21 cellular contexts compared by ENCODE assay signal in genomic region chr1:2444138-2444591, GRCh38. TPM values are rescaled to one million over a fixed set of nuclear protein-coding genes. Genes with fewer than 3 reads are reported as not detected.
A peak's percentile ranks its signal among the peaks of the same experiment; 100 is the strongest.
DNase-seq lines count a peak whose midpoint lies in the region; ATAC-seq and TF ChIP-seq lines count a peak whose summit lies in the region.
"Had no signal": no experiment of that assay in that cellular context is flagged by ENCODE, and none has a peak within 500 bp of the region (broad histone marks: within the 10 kb centered on the region; RNA-seq: fewer than 3 reads in every experiment).

No MANE protein-coding gene starts in this region.

- no peak overlapping the region for H3K9ac ChIP-seq in neural progenitor cell
- H3K9ac ChIP-seq: KMS-11 had no signal

- peaks cover 7% of the 10 kb centered on the region for H3K4me1 ChIP-seq in ACC112 (ENCODE audit: control insufficient read depth, insufficient read depth, low read length, unreplicated experiment)
- H3K4me1 ChIP-seq in Panc1 (ENCODE audit: control insufficient read depth, insufficient read depth, low read length) = peaks cover 65% of the 10 kb centered on the region
- H3K4me1 ChIP-seq in neural progenitor cell = peaks cover 55% of the 10 kb centered on the region
- H3K4me1 ChIP-seq in stomach = peaks cover 0 to 12% (median 7%) of the 10 kb centered on the region in 4 donors

- no peak overlapping the region for H3K27ac Mint-ChIP-seq in chondrocyte (ENCODE audit: unreplicated experiment)
- H3K27ac Mint-ChIP-seq in neural progenitor cell = no peak overlapping the region
- H3K27ac Mint-ChIP-seq: activated CD4-positive, alpha-beta T cell treated with anti-CD3 and anti-CD28 coated beads for 36 hours; H9 had no signal

- DNase-seq in Panc1 (ENCODE audit: low read depth, low spot score) (no peak), chondrocyte (ENCODE audit: low spot score) (no peak), neural progenitor cell (ENCODE audit: low spot score) (no peak), mesenteric fat pad (ENCODE audit: low spot score) (no peak), NCI-H1105 (lab: John Stamatoyannopoulos, UW) (no peak), stomach (no peak)
- DNase-seq: ACHN; activated T-cell treated with anti-CD3 and anti-CD28 coated beads for 4 hours; COR-L47; effector memory CD4-positive, alpha-beta T cell; heart left ventricle; NCI-H1436 treated with DMSO at 0.1 percent for 48 hours; NCI-H446 treated with DMSO at 0.1 percent for 48 hours; occipital lobe had no signal

- peak overlapping the region; percentile 43; the same call in 1 of the 2 replicates for H3K4me3 ChIP-seq in ACC112 (ENCODE audit: low read depth, low read length)
- H3K4me3 ChIP-seq in Panc1 (ENCODE audit: low read depth in 2 of 2, low read length in 2 of 2) = peak overlapping the region; percentile 46 to 73
- H3K4me3 ChIP-seq in neural progenitor cell = peak overlapping the region; percentile 43
- H3K4me3 ChIP-seq in stomach = no peak overlapping the region
- H3K4me3 ChIP-seq: heart left ventricle, upper lobe of left lung had no signal

- TF ChIP-seq CTCF in Panc1 (IDR thresholded peaks at IDR 0.05) (no peak; the same call in 1 of the 2 replicates), chondrocyte (IDR thresholded peaks at IDR 0.05) (peak; percentile 24), neural progenitor cell (IDR thresholded peaks at IDR 0.05) (no peak), stomach (IDR thresholded peaks at IDR 0.05) (no peak)

- POLR2A ChIA-PET in Panc1 (lab: Charles Lee) = no interaction called here

- H4K20me1 ChIP-seq in neural progenitor cell (ENCODE audit: low read depth) = no peaks in the 10 kb centered on the region

- WGBS in stomach, 5 donors = 31 to 80% (median 42%) methylated on average over 1 to 27 of the region's 27 CpGs

- CTCF ChIA-PET in Panc1 (lab: Charles Lee) = no interaction called here

- BruUV-seq in Panc1 (replicated peaks; lab: Mats Ljungman, UMichigan) = no TSS peak

- no peaks in the 10 kb centered on the region for H3K79me2 ChIP-seq in ACC112 (ENCODE audit: control insufficient read depth, insufficient read depth, low read length, unreplicated experiment)
- H3K79me2 ChIP-seq in neural progenitor cell (ENCODE audit: low read depth) = no peaks in the 10 kb centered on the region

- H3K27ac ChIP-seq in ACC112 (ENCODE audit: low read depth, low read length) = no peak overlapping the region
- H3K27ac ChIP-seq in Panc1 (ENCODE audit: low read length) = peak overlapping the region; percentile 96
- no peak overlapping the region for H3K27ac ChIP-seq in neural progenitor cell
- no peak overlapping the region for H3K27ac ChIP-seq in stomach
- H3K27ac ChIP-seq: heart left ventricle, KMS-11, upper lobe of left lung had no signal

- intact Hi-C loops in Panc1 (cut with micrococcal nuclease; ENCODE audit: unreplicated experiment) (no loop called here), stomach (cut with DNase I; ENCODE audit: low total_unique reads) (no loop called here)

- H3K4me1 Mint-ChIP-seq in chondrocyte (ENCODE audit: low read depth) = peaks cover 23% of the 10 kb centered on the region
- H3K4me1 Mint-ChIP-seq in neural progenitor cell = peaks cover 31% of the 10 kb centered on the region
- H3K4me1 Mint-ChIP-seq: activated CD4-positive, alpha-beta T cell treated with anti-CD3 and anti-CD28 coated beads for 36 hours had no signal

- H3K4me3 Mint-ChIP-seq in chondrocyte (ENCODE audit: unreplicated experiment) (no peak overlapping the region), neural progenitor cell (peak overlapping the region; percentile 18)
- H3K4me3 Mint-ChIP-seq: activated CD4-positive, alpha-beta T cell treated with anti-CD3 and anti-CD28 coated beads for 36 hours had no signal

- H3K27me3 ChIP-seq in ACC112 (ENCODE audit: insufficient read depth, low read length) (peaks cover 26% of the 10 kb centered on the region), Panc1 (ENCODE audit: control insufficient read depth, insufficient read depth, low read length) (no peaks in the 10 kb centered on the region), neural progenitor cell (peaks cover 42% of the 10 kb centered on the region), stomach (peaks cover 13 to 100% (median 45%) of the 10 kb centered on the region in 3 donors)

- H3K4me2 ChIP-seq in neural progenitor cell = peak overlapping the region; percentile 77
- H3K4me2 ChIP-seq: KMS-11 had no signal

- H3F3A ChIP-seq in neural progenitor cell (ENCODE audit: low read depth) = peaks cover 29% of the 10 kb centered on the region

- H3K9me3 ChIP-seq in Panc1 (ENCODE audit: control insufficient read depth, insufficient read depth, low read depth, low read length) (no peaks in the 10 kb centered on the region), neural progenitor cell (ENCODE audit: low read depth) (no peaks in the 10 kb centered on the region), stomach (no peaks in the 10 kb centered on the region)
- H3K9me3 ChIP-seq: heart left ventricle, upper lobe of left lung had no signal

- H3K27me3 Mint-ChIP-seq in chondrocyte (ENCODE audit: low read depth) (no peaks in the 10 kb centered on the region), neural progenitor cell (ENCODE audit: insufficient read depth, low read depth) (peaks cover 19% of the 10 kb centered on the region)

- no peak for TF ChIP-seq POLR2A in stomach (IDR thresholded peaks at IDR 0.05)

- ATAC-seq in Panc1 (peak; percentile 2; the same call in 1 of the 2 replicates), HG02610 (IDR thresholded peaks at IDR 0.05; ENCODE audit: unreplicated experiment) (no peak)
- ATAC-seq: heart left ventricle had no signal

- H3K36me3 ChIP-seq in ACC112 (ENCODE audit: insufficient read depth, low read length) (no peaks in the 10 kb centered on the region), Panc1 (ENCODE audit: control insufficient read depth, insufficient read depth, low read length) (no peaks in the 10 kb centered on the region), neural progenitor cell (no peaks in the 10 kb centered on the region), stomach (no peaks in the 10 kb centered on the region)
- H3K36me3 ChIP-seq: heart left ventricle, upper lobe of left lung had no signal

- H3K36me3 Mint-ChIP-seq in chondrocyte (ENCODE audit: low read depth) (no peaks in the 10 kb centered on the region), neural progenitor cell (no peaks in the 10 kb centered on the region)

- in situ Hi-C loops in Panc1 (cut with HindIII; ENCODE audit: low pct_unique_long_range_greater_than_20kb, low sequenced_read_pairs) = no loop called here

- no peak for TF ChIP-seq EP300 in stomach (IDR thresholded peaks at IDR 0.05)

- no peaks in the 10 kb centered on the region for H3K9me3 Mint-ChIP-seq in chondrocyte (ENCODE audit: low read depth)
- no peaks in the 10 kb centered on the region for H3K9me3 Mint-ChIP-seq in neural progenitor cell
- H3K9me3 Mint-ChIP-seq: H9 had no signal

- H2AFZ ChIP-seq in ACC112 (ENCODE audit: low read length, unreplicated experiment) (no peak overlapping the region), neural progenitor cell (replicated peaks) (peak overlapping the region; percentile 42)

RNA-seq across cellular contexts. Expression of gene PEX10, which starts 31.8 kb away (rescaled TPM):
- 49.8 TPM for total RNA-seq in Panc1 (2021; ENCODE audit: unreplicated experiment)
- 69.0 TPM for polyA plus RNA-seq in Panc1 (2012; ENCODE audit: insufficient read length)
- total RNA-seq in chondrocyte = 20.6 to 33.0 TPM (median 23.4 TPM) in 3 replicates
- 15.1 and 39.3 TPM in 2 replicates for total RNA-seq in neural progenitor cell (ENCODE audit: low replicate concordance)
- 23.9 TPM for total RNA-seq in mesenteric fat pad
- 10 to 100 TPM in 3 of 5 donors, 1 to 10 TPM in 1, under 1 TPM in 1; 0.87 to 27.2 (median 17.6) TPM for total RNA-seq in stomach
- 10 to 100 TPM; 14.8 to 16.5 (median 15.0) TPM for polyA plus RNA-seq in stomach

RNA-seq across cellular contexts. Expression of gene PLCH2, which starts 31.9 kb away (rescaled TPM):
- total RNA-seq in Panc1 (2021; ENCODE audit: unreplicated experiment) (41.2 TPM), chondrocyte (2.4 to 3.4 TPM (median 3.2 TPM) in 3 replicates), neural progenitor cell (ENCODE audit: low replicate concordance) (0.54 and 2.0 TPM in 2 replicates), mesenteric fat pad (0.55 TPM), stomach (1 to 10 TPM in 2 of 5 donors, under 1 TPM in 1, not detected in 2; 0.55 to 4.5 (median 1.3) TPM)
- 69.7 TPM for polyA plus RNA-seq in Panc1 (2012; ENCODE audit: insufficient read length)
- polyA plus RNA-seq in stomach = 10 to 100 TPM in 1 of 3 donors, under 1 TPM in 2; 0.75 to 24.9 (median 0.76) TPM
- total RNA-seq: SK-MEL-5 had no signal

RNA-seq across cellular contexts. Expression of gene RER1, which starts 52.5 kb away (rescaled TPM):
- total RNA-seq in Panc1 (2021; ENCODE audit: unreplicated experiment) (235 TPM), chondrocyte (158 to 177 TPM (median 175 TPM) in 3 replicates), neural progenitor cell (ENCODE audit: low replicate concordance) (39.1 and 42.5 TPM in 2 replicates), mesenteric fat pad (157 TPM), stomach (10 to 100 TPM; 58.2 to 73.6 (median 69.6) TPM)
- polyA plus RNA-seq in Panc1 (2012; ENCODE audit: insufficient read length) = 207 TPM
- 10 to 100 TPM; 38.2 to 63.8 (median 53.3) TPM for polyA plus RNA-seq in stomach

RNA-seq across cellular contexts. Expression of gene MORN1, which starts 52.8 kb away (rescaled TPM):
- total RNA-seq in Panc1 (2021; ENCODE audit: unreplicated experiment) = 21.3 TPM
- polyA plus RNA-seq in Panc1 (2012; ENCODE audit: insufficient read length) = 13.2 TPM
- 6.7 to 10.0 TPM (median 8.1 TPM) in 3 replicates for total RNA-seq in chondrocyte
- 7.0 and 15.5 TPM in 2 replicates for total RNA-seq in neural progenitor cell (ENCODE audit: low replicate concordance)
- total RNA-seq in mesenteric fat pad = 4.4 TPM
- 10 to 100 TPM in 3 of 5 donors, 1 to 10 TPM in 2; 3.1 to 18.1 (median 15.8) TPM for total RNA-seq in stomach
- 1 to 10 TPM; 2.6 to 5.7 (median 3.7) TPM for polyA plus RNA-seq in stomach

Comparison
In these comparisons a context has a peak if more than half of its experiments do, and no peak if none do; other contexts are left out.
1. H3K4me3 ChIP-seq: peak in ACC112 (single experiment), Panc1 (2 of 2) and neural progenitor cell (single experiment); none in stomach (0 of 4).